1 cellular context compared by ENCODE assay signal in the genomic region with DNA sequence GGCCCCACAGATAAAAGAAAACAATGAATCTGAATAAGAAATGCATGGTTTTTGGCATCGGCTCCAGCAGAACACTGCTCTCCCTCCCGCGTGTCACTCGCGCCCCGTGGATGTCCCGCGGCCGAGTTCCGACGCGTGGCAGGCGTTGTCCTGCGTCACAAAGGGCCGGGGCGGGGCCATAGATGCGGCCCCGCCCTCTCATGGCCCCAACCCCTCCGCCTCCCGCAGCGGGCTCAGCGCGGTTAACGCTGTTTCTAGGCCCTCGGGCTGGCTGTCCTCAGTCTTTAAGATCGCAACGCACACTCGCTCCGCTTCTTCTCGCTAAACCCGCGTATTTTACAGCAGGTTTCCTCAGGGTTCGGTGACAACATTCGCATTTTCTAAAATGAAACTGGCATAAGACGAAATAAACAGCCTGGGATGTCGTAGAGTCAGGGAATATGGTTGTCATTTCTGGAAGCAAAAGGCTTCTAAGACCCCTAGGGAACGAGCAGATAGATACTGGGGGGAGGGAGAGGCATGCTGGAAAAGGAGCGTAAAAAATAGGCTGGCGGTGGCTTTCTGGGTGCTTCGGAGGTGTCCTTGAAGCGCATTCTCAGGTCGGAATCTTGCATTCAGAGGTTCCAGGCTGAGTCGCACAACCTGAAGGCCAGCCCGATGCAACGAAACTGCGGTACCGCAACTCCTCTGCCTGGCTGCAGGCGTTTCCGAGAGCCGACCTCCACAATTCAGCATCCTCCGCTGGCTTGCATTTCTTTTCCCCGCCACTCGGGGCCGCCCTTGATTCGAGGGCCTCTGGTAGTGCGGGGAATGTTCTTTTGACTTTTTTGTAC.
A peak's percentile ranks its signal among the peaks of the same experiment; 100 is the strongest.
TF ChIP-seq lines count a peak whose summit lies in the region.

A gene with protein sequence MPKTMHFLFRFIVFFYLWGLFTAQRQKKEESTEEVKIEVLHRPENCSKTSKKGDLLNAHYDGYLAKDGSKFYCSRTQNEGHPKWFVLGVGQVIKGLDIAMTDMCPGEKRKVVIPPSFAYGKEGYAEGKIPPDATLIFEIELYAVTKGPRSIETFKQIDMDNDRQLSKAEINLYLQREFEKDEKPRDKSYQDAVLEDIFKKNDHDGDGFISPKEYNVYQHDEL (minus strand): TSS at position 159 of the 833 bp plus-strand sequence. CDS start 101 bp downstream, at position 58.

TF ChIP-seq in K562, 482 proteins besides CTCF, POLR2A, EP300 and RAD21 (continued from another document and continues in another):
- TF ChIP-seq ETV1 (tag; conservative IDR thresholded peaks at IDR 0.05; ENCODE audit: low read depth), result no peak
- no peak for TF ChIP-seq POU5F1 (IDR thresholded peaks at IDR 0.05; ENCODE audit: borderline replicate concordance, low read depth, low read length, partially characterized antibody)
- no peak for TF ChIP-seq RBM34 (IDR thresholded peaks at IDR 0.05; ENCODE audit: borderline replicate concordance, insufficient read depth, low read length)
- TF ChIP-seq ZNF175 (CRISPR knock-in tag; IDR thresholded peaks at IDR 0.05; ENCODE audit: low read depth), result no peak; the same call in 1 of the 2 replicates
- no peak for TF ChIP-seq ZNF212 (CRISPR knock-in tag; IDR thresholded peaks at IDR 0.05)
- TF ChIP-seq SNRNP70 (optimal IDR thresholded peaks at IDR 0.05; ENCODE audit: low read depth, low read length), result no peak
- TF ChIP-seq YY1 (IDR thresholded peaks at IDR 0.05; ENCODE audit: borderline replicate concordance in 1 of 3, control insufficient read depth in 1 of 3, extremely low read depth in 1 of 3, insufficient read depth in 3 of 3, insufficient read length in 1 of 3, insufficient replicate concordance in 2 of 3, low read depth in 1 of 3, low read length in 2 of 3), result peak in 2 of 3 experiments; percentile 63 to 70
- no peak for TF ChIP-seq ZC3H4 (CRISPR knock-in tag; IDR thresholded peaks at IDR 0.05; ENCODE audit: borderline replicate concordance)
- TF ChIP-seq, protein P1, sequence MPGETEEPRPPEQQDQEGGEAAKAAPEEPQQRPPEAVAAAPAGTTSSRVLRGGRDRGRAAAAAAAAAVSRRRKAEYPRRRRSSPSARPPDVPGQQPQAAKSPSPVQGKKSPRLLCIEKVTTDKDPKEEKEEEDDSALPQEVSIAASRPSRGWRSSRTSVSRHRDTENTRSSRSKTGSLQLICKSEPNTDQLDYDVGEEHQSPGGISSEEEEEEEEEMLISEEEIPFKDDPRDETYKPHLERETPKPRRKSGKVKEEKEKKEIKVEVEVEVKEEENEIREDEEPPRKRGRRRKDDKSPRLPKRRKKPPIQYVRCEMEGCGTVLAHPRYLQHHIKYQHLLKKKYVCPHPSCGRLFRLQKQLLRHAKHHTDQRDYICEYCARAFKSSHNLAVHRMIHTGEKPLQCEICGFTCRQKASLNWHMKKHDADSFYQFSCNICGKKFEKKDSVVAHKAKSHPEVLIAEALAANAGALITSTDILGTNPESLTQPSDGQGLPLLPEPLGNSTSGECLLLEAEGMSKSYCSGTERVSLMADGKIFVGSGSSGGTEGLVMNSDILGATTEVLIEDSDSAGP (CRISPR knock-in tag; IDR thresholded peaks at IDR 0.05), result 0 out of 2 replicates have a peak, but pooled peaks have one; percentile 20
- TF ChIP-seq FOXJ2 (tag; IDR thresholded peaks at IDR 0.05), result 0 out of 2 replicates have a peak, but pooled peaks have one; percentile 51
- peak; percentile 45; the same call in 1 of the 2 replicates for TF ChIP-seq BHLHE40 (IDR thresholded peaks at IDR 0.05; ENCODE audit: low read length)
- no peak for TF ChIP-seq STAT5B (CRISPR knock-in tag; IDR thresholded peaks at IDR 0.05)
- peak; percentile 51; the same call in 1 of the 2 replicates for TF ChIP-seq ELF1 (tag; IDR thresholded peaks at IDR 0.05)
- TF ChIP-seq, protein P2, sequence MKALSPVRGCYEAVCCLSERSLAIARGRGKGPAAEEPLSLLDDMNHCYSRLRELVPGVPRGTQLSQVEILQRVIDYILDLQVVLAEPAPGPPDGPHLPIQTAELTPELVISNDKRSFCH (CRISPR knock-in tag; IDR thresholded peaks at IDR 0.05), result no peak
- TF ChIP-seq, protein P2 (tag; IDR thresholded peaks at IDR 0.05), result 0 out of 2 replicates have a peak, but pooled peaks have one; percentile 30
- no peak for TF ChIP-seq CBX8 (IDR thresholded peaks at IDR 0.05; ENCODE audit: borderline replicate concordance, extremely low read depth, low read depth, low read length, poor library complexity, severe bottlenecking)
- TF ChIP-seq, protein P3, sequence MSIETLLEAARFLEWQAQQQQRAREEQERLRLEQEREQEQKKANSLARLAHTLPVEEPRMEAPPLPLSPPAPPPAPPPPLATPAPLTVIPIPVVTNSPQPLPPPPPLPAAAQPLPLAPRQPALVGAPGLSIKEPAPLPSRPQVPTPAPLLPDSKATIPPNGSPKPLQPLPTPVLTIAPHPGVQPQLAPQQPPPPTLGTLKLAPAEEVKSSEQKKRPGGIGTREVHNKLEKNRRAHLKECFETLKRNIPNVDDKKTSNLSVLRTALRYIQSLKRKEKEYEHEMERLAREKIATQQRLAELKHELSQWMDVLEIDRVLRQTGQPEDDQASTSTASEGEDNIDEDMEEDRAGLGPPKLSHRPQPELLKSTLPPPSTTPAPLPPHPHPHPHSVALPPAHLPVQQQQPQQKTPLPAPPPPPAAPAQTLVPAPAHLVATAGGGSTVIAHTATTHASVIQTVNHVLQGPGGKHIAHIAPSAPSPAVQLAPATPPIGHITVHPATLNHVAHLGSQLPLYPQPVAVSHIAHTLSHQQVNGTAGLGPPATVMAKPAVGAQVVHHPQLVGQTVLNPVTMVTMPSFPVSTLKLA (conservative IDR thresholded peaks at IDR 0.05), result peak; percentile 90 to 92
- no peak for TF ChIP-seq ZNF780A (CRISPR knock-in tag; IDR thresholded peaks at IDR 0.05)
- TF ChIP-seq PHB (CRISPR knock-in tag; IDR thresholded peaks at IDR 0.05), result no peak
- peak; percentile 51; the same call in 1 of the 2 replicates for TF ChIP-seq NFRKB (IDR thresholded peaks at IDR 0.05; ENCODE audit: low read depth)
- TF ChIP-seq, protein P4, sequence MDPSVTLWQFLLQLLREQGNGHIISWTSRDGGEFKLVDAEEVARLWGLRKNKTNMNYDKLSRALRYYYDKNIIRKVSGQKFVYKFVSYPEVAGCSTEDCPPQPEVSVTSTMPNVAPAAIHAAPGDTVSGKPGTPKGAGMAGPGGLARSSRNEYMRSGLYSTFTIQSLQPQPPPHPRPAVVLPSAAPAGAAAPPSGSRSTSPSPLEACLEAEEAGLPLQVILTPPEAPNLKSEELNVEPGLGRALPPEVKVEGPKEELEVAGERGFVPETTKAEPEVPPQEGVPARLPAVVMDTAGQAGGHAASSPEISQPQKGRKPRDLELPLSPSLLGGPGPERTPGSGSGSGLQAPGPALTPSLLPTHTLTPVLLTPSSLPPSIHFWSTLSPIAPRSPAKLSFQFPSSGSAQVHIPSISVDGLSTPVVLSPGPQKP (CRISPR knock-in tag; IDR thresholded peaks at IDR 0.05), result no peak
- peak; percentile 78 for TF ChIP-seq KLF16 (IDR thresholded peaks at IDR 0.05)
- peak; percentile 55 to 85; a peak in 2 of 4 replicates for TF ChIP-seq SIN3A (IDR thresholded peaks at IDR 0.05; ENCODE audit: borderline replicate concordance in 2 of 2, control insufficient read depth in 1 of 2, low read depth in 2 of 2, low read length in 2 of 2)
- TF ChIP-seq POLR2AphosphoS5 (IDR thresholded peaks at IDR 0.05; ENCODE audit: control insufficient read depth, insufficient read depth, low read depth, low read length), result peak; percentile 84
- no peak for TF ChIP-seq SNIP1 (IDR thresholded peaks at IDR 0.05; ENCODE audit: low read depth)
- peak; percentile 49 to 67; a peak in 3 of 4 replicates for TF ChIP-seq FOXK2 (conservative IDR thresholded peaks at IDR 0.05 in 1 of 2, IDR thresholded peaks at IDR 0.05 in 1 of 2; ENCODE audit: low read depth in 2 of 2)
- TF ChIP-seq SMARCA5 (IDR thresholded peaks at IDR 0.05), result 0 out of 2 replicates have a peak, but pooled peaks have one; percentile 27
- TF ChIP-seq, protein P5, sequence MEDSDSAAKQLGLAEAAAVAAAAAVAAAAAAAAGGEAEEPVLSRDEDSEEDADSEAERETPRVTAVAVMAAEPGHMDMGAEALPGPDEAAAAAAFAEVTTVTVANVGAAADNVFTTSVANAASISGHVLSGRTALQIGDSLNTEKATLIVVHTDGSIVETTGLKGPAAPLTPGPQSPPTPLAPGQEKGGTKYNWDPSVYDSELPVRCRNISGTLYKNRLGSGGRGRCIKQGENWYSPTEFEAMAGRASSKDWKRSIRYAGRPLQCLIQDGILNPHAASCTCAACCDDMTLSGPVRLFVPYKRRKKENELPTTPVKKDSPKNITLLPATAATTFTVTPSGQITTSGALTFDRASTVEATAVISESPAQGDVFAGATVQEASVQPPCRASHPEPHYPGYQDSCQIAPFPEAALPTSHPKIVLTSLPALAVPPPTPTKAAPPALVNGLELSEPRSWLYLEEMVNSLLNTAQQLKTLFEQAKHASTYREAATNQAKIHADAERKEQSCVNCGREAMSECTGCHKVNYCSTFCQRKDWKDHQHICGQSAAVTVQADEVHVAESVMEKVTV (CRISPR knock-in tag; IDR thresholded peaks at IDR 0.05), result peak; percentile 36; the same call in 1 of the 2 replicates
- no peak for TF ChIP-seq PTBP1 (IDR thresholded peaks at IDR 0.05; ENCODE audit: low read depth, low read length)
- peak; percentile 91 for TF ChIP-seq NR1H2 (CRISPR knock-in tag; IDR thresholded peaks at IDR 0.05)
- TF ChIP-seq, protein P6, sequence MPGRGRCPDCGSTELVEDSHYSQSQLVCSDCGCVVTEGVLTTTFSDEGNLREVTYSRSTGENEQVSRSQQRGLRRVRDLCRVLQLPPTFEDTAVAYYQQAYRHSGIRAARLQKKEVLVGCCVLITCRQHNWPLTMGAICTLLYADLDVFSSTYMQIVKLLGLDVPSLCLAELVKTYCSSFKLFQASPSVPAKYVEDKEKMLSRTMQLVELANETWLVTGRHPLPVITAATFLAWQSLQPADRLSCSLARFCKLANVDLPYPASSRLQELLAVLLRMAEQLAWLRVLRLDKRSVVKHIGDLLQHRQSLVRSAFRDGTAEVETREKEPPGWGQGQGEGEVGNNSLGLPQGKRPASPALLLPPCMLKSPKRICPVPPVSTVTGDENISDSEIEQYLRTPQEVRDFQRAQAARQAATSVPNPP (IDR thresholded peaks at IDR 0.05; ENCODE audit: borderline replicate concordance, insufficient read depth, insufficient read length), result no peak
- TF ChIP-seq POLR3G (IDR thresholded peaks at IDR 0.05; ENCODE audit: extremely low read depth, insufficient read length, insufficient replicate concordance), result no peak
- peak; percentile 66; the same call in 1 of the 2 replicates for TF ChIP-seq ZSCAN29 (IDR thresholded peaks at IDR 0.05)
- TF ChIP-seq EGR1 (conservative IDR thresholded peaks at IDR 0.05), result no peak
- 0 out of 2 replicates have a peak, but pooled peaks have one; percentile 10 for TF ChIP-seq TCF3 (CRISPR knock-in tag; IDR thresholded peaks at IDR 0.05)
- peak; percentile 90 for TF ChIP-seq CXXC5 (CRISPR knock-in tag; IDR thresholded peaks at IDR 0.05)
- peak; percentile 57 to 72; a peak in 1 of 4 replicates for TF ChIP-seq KDM1A (IDR thresholded peaks at IDR 0.05)
- TF ChIP-seq RBM25 (IDR thresholded peaks at IDR 0.05; ENCODE audit: low read depth, low read length, severe bottlenecking), result no peak
- TF ChIP-seq, protein P7, sequence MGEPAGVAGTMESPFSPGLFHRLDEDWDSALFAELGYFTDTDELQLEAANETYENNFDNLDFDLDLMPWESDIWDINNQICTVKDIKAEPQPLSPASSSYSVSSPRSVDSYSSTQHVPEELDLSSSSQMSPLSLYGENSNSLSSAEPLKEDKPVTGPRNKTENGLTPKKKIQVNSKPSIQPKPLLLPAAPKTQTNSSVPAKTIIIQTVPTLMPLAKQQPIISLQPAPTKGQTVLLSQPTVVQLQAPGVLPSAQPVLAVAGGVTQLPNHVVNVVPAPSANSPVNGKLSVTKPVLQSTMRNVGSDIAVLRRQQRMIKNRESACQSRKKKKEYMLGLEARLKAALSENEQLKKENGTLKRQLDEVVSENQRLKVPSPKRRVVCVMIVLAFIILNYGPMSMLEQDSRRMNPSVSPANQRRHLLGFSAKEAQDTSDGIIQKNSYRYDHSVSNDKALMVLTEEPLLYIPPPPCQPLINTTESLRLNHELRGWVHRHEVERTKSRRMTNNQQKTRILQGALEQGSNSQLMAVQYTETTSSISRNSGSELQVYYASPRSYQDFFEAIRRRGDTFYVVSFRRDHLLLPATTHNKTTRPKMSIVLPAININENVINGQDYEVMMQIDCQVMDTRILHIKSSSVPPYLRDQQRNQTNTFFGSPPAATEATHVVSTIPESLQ (CRISPR knock-in tag; IDR thresholded peaks at IDR 0.05), result peak; percentile 76; the same call in 1 of the 2 replicates
- TF ChIP-seq ZNF217 (CRISPR knock-in tag; IDR thresholded peaks at IDR 0.05), result no peak
- 0 out of 2 replicates have a peak, but pooled peaks have one; percentile 45 for TF ChIP-seq CHCHD3 (CRISPR knock-in tag; IDR thresholded peaks at IDR 0.05)
- TF ChIP-seq, protein P8, sequence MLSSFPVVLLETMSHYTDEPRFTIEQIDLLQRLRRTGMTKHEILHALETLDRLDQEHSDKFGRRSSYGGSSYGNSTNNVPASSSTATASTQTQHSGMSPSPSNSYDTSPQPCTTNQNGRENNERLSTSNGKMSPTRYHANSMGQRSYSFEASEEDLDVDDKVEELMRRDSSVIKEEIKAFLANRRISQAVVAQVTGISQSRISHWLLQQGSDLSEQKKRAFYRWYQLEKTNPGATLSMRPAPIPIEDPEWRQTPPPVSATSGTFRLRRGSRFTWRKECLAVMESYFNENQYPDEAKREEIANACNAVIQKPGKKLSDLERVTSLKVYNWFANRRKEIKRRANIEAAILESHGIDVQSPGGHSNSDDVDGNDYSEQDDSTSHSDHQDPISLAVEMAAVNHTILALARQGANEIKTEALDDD (IDR thresholded peaks at IDR 0.05), result no peak
- TF ChIP-seq, protein P9, sequence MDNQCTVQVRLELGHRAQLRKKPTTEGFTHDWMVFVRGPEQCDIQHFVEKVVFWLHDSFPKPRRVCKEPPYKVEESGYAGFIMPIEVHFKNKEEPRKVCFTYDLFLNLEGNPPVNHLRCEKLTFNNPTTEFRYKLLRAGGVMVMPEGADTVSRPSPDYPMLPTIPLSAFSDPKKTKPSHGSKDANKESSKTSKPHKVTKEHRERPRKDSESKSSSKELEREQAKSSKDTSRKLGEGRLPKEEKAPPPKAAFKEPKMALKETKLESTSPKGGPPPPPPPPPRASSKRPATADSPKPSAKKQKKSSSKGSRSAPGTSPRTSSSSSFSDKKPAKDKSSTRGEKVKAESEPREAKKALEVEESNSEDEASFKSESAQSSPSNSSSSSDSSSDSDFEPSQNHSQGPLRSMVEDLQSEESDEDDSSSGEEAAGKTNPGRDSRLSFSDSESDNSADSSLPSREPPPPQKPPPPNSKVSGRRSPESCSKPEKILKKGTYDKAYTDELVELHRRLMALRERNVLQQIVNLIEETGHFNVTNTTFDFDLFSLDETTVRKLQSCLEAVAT (IDR thresholded peaks at IDR 0.05), result peak in 1 of 2 experiments; percentile 58; a peak in 2 of 4 replicates
- peak; percentile 14 for TF ChIP-seq TAF1 (IDR thresholded peaks at IDR 0.05; ENCODE audit: control insufficient read depth, extremely low read depth, insufficient read depth, low read length, severe bottlenecking)
- TF ChIP-seq, protein P10, sequence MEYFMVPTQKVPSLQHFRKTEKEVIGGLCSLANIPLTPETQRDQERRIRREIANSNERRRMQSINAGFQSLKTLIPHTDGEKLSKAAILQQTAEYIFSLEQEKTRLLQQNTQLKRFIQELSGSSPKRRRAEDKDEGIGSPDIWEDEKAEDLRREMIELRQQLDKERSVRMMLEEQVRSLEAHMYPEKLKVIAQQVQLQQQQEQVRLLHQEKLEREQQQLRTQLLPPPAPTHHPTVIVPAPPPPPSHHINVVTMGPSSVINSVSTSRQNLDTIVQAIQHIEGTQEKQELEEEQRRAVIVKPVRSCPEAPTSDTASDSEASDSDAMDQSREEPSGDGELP (CRISPR knock-in tag; IDR thresholded peaks at IDR 0.05; ENCODE audit: borderline replicate concordance), result peak; percentile 31
- TF ChIP-seq L3MBTL2 (IDR thresholded peaks at IDR 0.05), result peak; percentile 93
